Comparison of ENCODE assay signal across 1 cellular context in the genomic region with DNA sequence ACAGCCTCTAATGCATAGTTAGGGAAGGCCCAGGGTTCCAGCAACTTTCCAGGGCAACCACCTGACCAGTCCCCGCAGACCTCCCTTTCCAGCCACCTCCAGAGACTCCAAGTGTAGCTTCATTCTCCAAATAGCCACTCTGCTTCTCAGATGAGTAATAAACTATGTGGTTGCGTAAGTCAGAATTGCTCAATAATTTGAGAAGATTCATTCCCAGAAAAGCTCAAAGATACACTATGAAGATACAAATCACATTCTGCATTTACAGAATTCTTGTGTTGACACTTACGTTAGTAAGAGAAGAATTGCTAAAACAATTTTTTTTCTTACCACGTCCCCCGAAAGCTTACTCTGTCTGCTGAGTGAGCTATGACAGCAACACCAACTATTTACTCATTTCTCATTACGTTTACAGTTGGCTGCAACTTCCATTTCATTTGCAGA.
TF ChIP-seq lines count a peak whose summit lies in the region.

No MANE protein-coding gene starts in this region.

TF ChIP-seq in liver, 16 proteins besides CTCF, POLR2A, EP300 and RAD21 (continued from another document):
- TF ChIP-seq REST (IDR thresholded peaks at IDR 0.05) (no peak), HNF4G (IDR thresholded peaks at IDR 0.05) (no peak), MAX (IDR thresholded peaks at IDR 0.05) (no peak), HNF4A (conservative IDR thresholded peaks at IDR 0.05) (peak; percentile 10 to 12)
- TF ChIP-seq, protein P1, sequence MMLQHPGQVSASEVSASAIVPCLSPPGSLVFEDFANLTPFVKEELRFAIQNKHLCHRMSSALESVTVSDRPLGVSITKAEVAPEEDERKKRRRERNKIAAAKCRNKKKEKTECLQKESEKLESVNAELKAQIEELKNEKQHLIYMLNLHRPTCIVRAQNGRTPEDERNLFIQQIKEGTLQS (IDR thresholded peaks at IDR 0.05): no peak
TF ChIP-seq in liver: peak in this region for 5.
